Comparison of ENCODE assay signal across 8 cellular contexts in the genomic region with DNA sequence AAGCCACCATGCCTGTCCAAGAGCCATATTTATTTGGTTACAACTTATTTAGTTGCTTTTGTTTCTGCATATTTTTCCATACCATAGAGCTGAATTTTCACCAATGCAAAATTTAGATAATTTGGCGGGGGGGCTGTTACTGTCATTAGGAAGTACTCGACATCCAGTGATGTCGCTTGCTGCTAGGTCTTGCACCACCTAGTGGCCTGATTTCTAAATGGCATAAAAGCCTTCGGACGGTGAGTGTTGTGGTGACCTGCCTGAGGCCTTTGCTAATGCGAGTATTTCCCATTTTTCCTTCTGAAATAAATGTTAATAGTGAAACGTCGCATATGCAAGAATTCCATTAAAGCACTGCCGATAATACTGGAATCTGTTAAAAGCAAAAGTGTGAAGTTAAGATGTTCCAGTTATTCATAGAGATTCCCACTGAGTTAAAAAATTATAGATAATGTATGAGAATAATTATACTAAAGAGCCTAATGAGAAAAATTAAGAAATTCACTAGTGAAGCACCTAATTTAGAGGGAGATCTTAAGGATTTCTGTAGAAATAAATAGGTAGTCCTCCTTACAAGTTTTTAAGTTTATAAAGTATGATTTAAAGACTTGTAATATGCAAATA.
DNase-seq lines count a peak whose midpoint lies in the region; ATAC-seq, FAIRE-seq and TF ChIP-seq lines count a peak whose summit lies in the region.

No MANE protein-coding gene starts in this region.

- H3K27me3 ChIP-seq in WERI-Rb-1 (ENCODE audit: insufficient read depth, low read depth, severe bottlenecking) (no peaks in the 10 kb centered on the region), lung (ENCODE audit: control insufficient read depth, insufficient read depth) (no peaks in the 10 kb centered on the region)

- no peaks in the 10 kb centered on the region for H3K4me1 ChIP-seq in lung (ENCODE audit: control insufficient read depth in 2 of 2, insufficient read depth in 2 of 2, low read length in 2 of 2)

- FAIRE-seq in frontal cortex (lab: Jason Lieb, UNC), result no peak

- H3K9me3 ChIP-seq in WERI-Rb-1 (ENCODE audit: severe bottlenecking), result no peaks in the 10 kb centered on the region
- H3K9me3 ChIP-seq in lung (ENCODE audit: control insufficient read depth in 2 of 2, insufficient read depth in 1 of 2, low read length in 1 of 2), result no peaks in the 10 kb centered on the region

- WGBS in lung, 2 donors, result 40 to 44% methylated on average over 9 of the region's 9 CpGs

- peak; percentile 81 for TF ChIP-seq CTCF in WERI-Rb-1 (IDR thresholded peaks at IDR 0.05; ENCODE audit: low read depth, low read length)
- peak; percentile 86 for TF ChIP-seq CTCF in choroid plexus epithelial cell (conservative IDR thresholded peaks at IDR 0.05; ENCODE audit: low read depth, low read length)
- peak; percentile 30 for TF ChIP-seq CTCF in lung (IDR thresholded peaks at IDR 0.05; ENCODE audit: control extremely low read depth, extremely low read depth)

- H3K36me3 ChIP-seq in WERI-Rb-1, result peaks cover 51% of the 10 kb centered on the region
- H3K36me3 ChIP-seq in lung (ENCODE audit: control insufficient read depth in 2 of 2, insufficient read depth in 2 of 2, low read length in 2 of 2), result peaks cover 18 to 23% of the 10 kb centered on the region in 2 donors

- no peak for ATAC-seq in lung (ENCODE audit: insufficient read depth, low FRiP score)
- no peak for ATAC-seq in stimulated activated naive CD8-positive, alpha-beta T cell treated with anti-CD3 and anti-CD28 coated beads, Interleukin-15, Interleukin-2, amounts not matched to agents 100 U/mL and 50 U/mL, for 24 hours

- H3K27ac ChIP-seq in WERI-Rb-1 (no peak overlapping the region), lung (ENCODE audit: low read depth in 1 of 2, low read length in 1 of 2) (no peak overlapping the region)

- DNase-seq in G401 (ENCODE audit: low spot score) (peak; percentile 40), H4 (ENCODE audit: low spot score) (peak; percentile 68), NCI-H1092 (lab: John Stamatoyannopoulos, UW) (peak; percentile 41), WERI-Rb-1 (peak; percentile 65), choroid plexus epithelial cell (ENCODE audit: low read depth) (peak; percentile 81), lung (ENCODE audit: low spot score) (peak; percentile 54), frontal cortex (ENCODE audit: low spot score in 2 of 2) (no peak)
- peak; percentile 54 for DNase-seq in stimulated activated naive CD8-positive, alpha-beta T cell treated with anti-CD3 and anti-CD28 coated beads, Interleukin-15, Interleukin-2, amounts not matched to agents 100 U/mL and 50 U/mL, for 24 hours

- in situ Hi-C loops in G401 (cut with HindIII; ENCODE audit: low sequenced_read_pairs), result no loop called here

- no peak overlapping the region for H3K4me3 ChIP-seq in WERI-Rb-1 (ENCODE audit: low read depth, low read length)
- no peak overlapping the region for H3K4me3 ChIP-seq in choroid plexus epithelial cell (ENCODE audit: low read depth, low read length)
- no peak overlapping the region for H3K4me3 ChIP-seq in lung

Comparison
In these comparisons a context has a peak if more than half of its experiments do, and no peak if none do; other contexts are left out.
1. DNase-seq: peak in G401 (single experiment), H4 (single experiment), NCI-H1092 (single experiment), WERI-Rb-1 (single experiment), choroid plexus epithelial cell (single experiment), lung (single experiment) and stimulated activated naive CD8-positive, alpha-beta T cell treated with anti-CD3 and anti-CD28 coated beads, Interleukin-15, Interleukin-2, amounts not matched to agents 100 U/mL and 50 U/mL, for 24 hours (single experiment); none in frontal cortex (0 of 2).
2. CTCF ChIP-seq: peak in every context shown above with its lines; median percentile 86 in choroid plexus epithelial cell; 81 in WERI-Rb-1; 30 in lung.